8 cellular contexts compared by ENCODE assay signal in genomic region chr13:44523176-44524017, GRCh38. TPM values are rescaled to one million over a fixed set of nuclear protein-coding genes. Genes with fewer than 3 reads are reported as not detected.
A peak's percentile ranks its signal among the peaks of the same experiment; 100 is the strongest.
DNase-seq lines count a peak whose midpoint lies in the region; TF ChIP-seq lines count a peak whose summit lies in the region.

No MANE protein-coding gene starts in this region.

- H3K27ac ChIP-seq in esophagus (ENCODE audit: low read depth in 2 of 2, low read length in 1 of 2), result peak overlapping the region; percentile 47 to 52

- H3K27me3 ChIP-seq in esophagus (ENCODE audit: control insufficient read depth in 1 of 2, insufficient read depth in 2 of 2, low read length in 2 of 2), result no peaks in the 10 kb centered on the region

- in situ Hi-C loops in GM13976 (cut with MboI; ENCODE audit: low sequenced_read_pairs, unreplicated experiment), result no loop called here

- DNase-seq in GM13976 (ENCODE audit: low spot score) (peak; percentile 32), LNCaP clone FGC (ENCODE audit: low read depth) (peak; percentile 39), retinal pigment epithelial cell (ENCODE audit: low read depth) (peak; percentile 79), activated gamma-delta T cell (lab: John Stamatoyannopoulos, UW) (no peak), NCI-H1092 (lab: John Stamatoyannopoulos, UW) (no peak), NCI-H187 (lab: John Stamatoyannopoulos, UW) (no peak)
- no peak for DNase-seq in activated CD8-positive, alpha-beta memory T cell treated with anti-CD3 and anti-CD28 coated beads, Interleukin-2, amount 50 U/mL, for 4 hours

- no peaks in the 10 kb centered on the region for H3K36me3 ChIP-seq in esophagus (ENCODE audit: control insufficient read depth in 2 of 2, insufficient read depth in 2 of 2, low read length in 1 of 2)

- H3K4me3 ChIP-seq in LNCaP clone FGC (ENCODE audit: low read depth, low read length) (no peak overlapping the region), esophagus (ENCODE audit: low read depth in 1 of 2, low read length in 2 of 2) (peak overlapping the region in 1 of 2 donors; percentile 0), retinal pigment epithelial cell (ENCODE audit: low read length) (no peak overlapping the region)

- no peaks in the 10 kb centered on the region for H3K9me3 ChIP-seq in esophagus (ENCODE audit: control insufficient read depth in 2 of 2, insufficient read depth in 1 of 2, low read depth in 1 of 2, low read length in 1 of 2)

- TF ChIP-seq CTCF in GM13976 (IDR thresholded peaks at IDR 0.05; ENCODE audit: borderline replicate concordance, control extremely low read depth, extremely low read depth, insufficient read depth, missing control alignments) (no peak), LNCaP clone FGC (IDR thresholded peaks at IDR 0.05; ENCODE audit: control insufficient read depth, extremely low read depth, insufficient read depth) (no peak), retinal pigment epithelial cell (conservative IDR thresholded peaks at IDR 0.05; ENCODE audit: low read depth, low read length) (no peak)

- 49 to 54% methylated on average over 4 of the region's 4 CpGs for WGBS in esophagus, 2 donors

- H3K4me1 ChIP-seq in esophagus (ENCODE audit: control insufficient read depth in 2 of 2, insufficient read depth in 2 of 2, low read length in 1 of 2), result no peaks in the 10 kb centered on the region

RNA-seq across cellular contexts. Expression of gene TSC22D1, which starts 52.7 kb away (rescaled TPM):
- 10 to 100 TPM; 18.5 to 48.6 TPM for polyA plus RNA-seq in esophagus

Comparison
In these comparisons a context has a peak if more than half of its experiments do, and no peak if none do; other contexts are left out.
1. DNase-seq: peak in GM13976 (single experiment), LNCaP clone FGC (single experiment) and retinal pigment epithelial cell (single experiment); none in activated gamma-delta T cell (single experiment), activated CD8-positive, alpha-beta memory T cell treated with anti-CD3 and anti-CD28 coated beads, Interleukin-2, amount 50 U/mL, for 4 hours (single experiment), NCI-H1092 (single experiment) and NCI-H187 (0 of 2).